Comparison of ENCODE assay signal across 8 cellular contexts in the genomic region with DNA sequence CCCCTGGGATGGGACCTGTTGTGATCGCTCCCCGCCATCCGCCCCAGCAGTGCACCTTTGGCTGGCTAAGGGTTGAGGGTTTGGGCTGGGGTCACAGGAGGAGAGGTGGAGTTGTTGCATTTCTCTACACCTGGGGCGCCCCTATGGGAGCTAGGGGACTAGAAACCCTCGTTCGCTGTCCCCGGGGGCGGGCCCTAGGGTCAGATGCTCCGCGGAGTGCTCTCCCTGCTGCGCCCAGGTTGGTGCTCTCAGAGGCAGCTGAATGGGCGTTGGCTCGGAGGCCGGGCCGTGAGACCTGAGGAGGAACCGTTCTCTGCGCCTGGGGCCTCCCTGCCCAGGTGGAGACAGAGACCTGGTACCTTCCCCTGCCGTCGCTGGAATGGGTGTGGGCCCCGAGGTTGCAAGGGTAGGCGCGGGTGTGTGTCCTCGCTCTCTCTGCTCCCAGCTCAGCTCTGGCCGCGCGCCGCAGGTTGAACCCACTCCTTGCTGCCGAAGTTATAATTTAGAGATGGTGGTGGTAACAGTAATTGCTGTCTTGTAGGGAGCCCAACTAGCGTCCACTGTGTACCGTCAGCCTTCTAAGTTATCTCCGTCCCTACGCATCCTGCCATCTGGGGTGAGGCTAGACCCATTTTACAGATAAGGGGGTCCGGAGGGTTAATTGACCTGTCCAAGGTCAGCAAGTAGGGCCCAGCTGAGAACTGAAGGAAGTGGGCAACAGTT. TPM values are rescaled to one million over a fixed set of nuclear protein-coding genes. Genes with fewer than 3 reads are reported as not detected.
DNase-seq lines count a peak whose midpoint lies in the region; ATAC-seq, FAIRE-seq and TF ChIP-seq lines count a peak whose summit lies in the region.

No MANE protein-coding gene starts in this region.

- H3K27me3 ChIP-seq in keratinocyte (ENCODE audit: control insufficient read depth, extremely low read depth, insufficient read depth, low read length): no peaks in the 10 kb centered on the region

- ATAC-seq in GM18519 (IDR thresholded peaks at IDR 0.05; ENCODE audit: low FRiP score, unreplicated experiment) (no peak), HG03139 (IDR thresholded peaks at IDR 0.05; ENCODE audit: unreplicated experiment) (no peak)

- no peaks in the 10 kb centered on the region for H3K9me3 ChIP-seq in keratinocyte (ENCODE audit: control insufficient read depth, low read depth, low read length)

- dilution Hi-C loops in keratinocyte (cut with MboI; ENCODE audit: extremely low pct_ligation_motif_present, low sequenced_read_pairs): no loop called here

- CTCF ChIA-PET in AG04449 (lab: Yijun Ruan, JAX): interaction anchor here (0.7 to 3.1 kb wide), 23 partner anchors 11 to 291 kb away, joined by 3 to 30 read pairs (median 4); no protein-coding TSS in a partner anchor

- peaks cover 57% of the 10 kb centered on the region for H3K4me1 ChIP-seq in keratinocyte (ENCODE audit: control insufficient read depth, extremely low read depth, insufficient read depth, low read length)

- peaks cover 12 to 45% of the 10 kb centered on the region in 2 experiments for H3K36me3 ChIP-seq in keratinocyte (ENCODE audit: control insufficient read depth in 2 of 2, extremely low read depth in 1 of 2, insufficient read depth in 2 of 2, low read length in 2 of 2)

- H3K4me3 ChIP-seq in AG04449 (ENCODE audit: low read depth, low read length): peak overlapping the region; percentile 100
- H3K4me3 ChIP-seq in astrocyte of the cerebellum (ENCODE audit: low read depth, low read length): peak overlapping the region; percentile 78
- H3K4me3 ChIP-seq in keratinocyte (ENCODE audit: control insufficient read depth in 2 of 3, extremely low read depth in 1 of 3, insufficient read depth in 2 of 3, low read depth in 1 of 3, low read length in 3 of 3): peak overlapping the region; percentile 81 to 94 (median 93)

- peak overlapping the region; percentile 80 for H3K27ac ChIP-seq in keratinocyte (ENCODE audit: control insufficient read depth, insufficient read depth, low read length)

- peaks cover 48% of the 10 kb centered on the region for H4K20me1 ChIP-seq in keratinocyte (ENCODE audit: control insufficient read depth, extremely low read depth, insufficient read depth, low read length)

- DNase-seq in AG04449 (ENCODE audit: low read depth, low spot score) (no peak), GM20000 (ENCODE audit: low spot score) (peak; percentile 55), RKO (ENCODE audit: low spot score) (peak; percentile 26), astrocyte of the cerebellum (ENCODE audit: low read depth) (no peak), keratinocyte (ENCODE audit: low read depth, low spot score) (no peak)
- DNase-seq in stimulated activated CD4-positive, alpha-beta T cell treated with anti-CD3 and anti-CD28 coated beads, Interleukin-4, amount 100 ng/mL, for 48 hours (ENCODE audit: low read depth in 2 of 2): peak; percentile 28 to 34

- POLR2A ChIA-PET in AG04449 (lab: Yijun Ruan, JAX): interaction anchor here (0.7 to 1.3 kb wide), 4 partner anchors 10 to 158 kb away, joined by 3 to 4 read pairs (median 4); no protein-coding TSS in a partner anchor

- no peak overlapping the region for H2AFZ ChIP-seq in keratinocyte (ENCODE audit: control insufficient read depth, low read length)

- no peak for FAIRE-seq in keratinocyte (lab: Jason Lieb, UNC)

- no peak for TF ChIP-seq CTCF in AG04449 (IDR thresholded peaks at IDR 0.05; ENCODE audit: insufficient read depth, low read length, missing control alignments)
- TF ChIP-seq CTCF in GM20000 (IDR thresholded peaks at IDR 0.05; ENCODE audit: extremely low read depth, missing control alignments): no peak
- TF ChIP-seq CTCF in astrocyte of the cerebellum (IDR thresholded peaks at IDR 0.05; ENCODE audit: low read depth, low read length, missing control alignments): no peak
- TF ChIP-seq CTCF in keratinocyte (optimal IDR thresholded peaks at IDR 0.05 in 1 of 3, IDR thresholded peaks at IDR 0.05 in 1 of 3, conservative IDR thresholded peaks at IDR 0.05 in 1 of 3; ENCODE audit: extremely low read depth in 1 of 3, insufficient read depth in 2 of 3, low read length in 3 of 3): no peak

- peak overlapping the region; percentile 100 for H3K4me2 ChIP-seq in keratinocyte (ENCODE audit: control insufficient read depth, extremely low read depth, insufficient read depth, low read depth, low read length)

- peak overlapping the region; percentile 85 for H3K9ac ChIP-seq in keratinocyte (ENCODE audit: control insufficient read depth, extremely low read depth, insufficient read depth, low read length)

- H3K79me2 ChIP-seq in keratinocyte (ENCODE audit: control insufficient read depth, insufficient read depth, low read length): peaks cover 63% of the 10 kb centered on the region

- in situ Hi-C loops in astrocyte of the cerebellum (cut with HindIII; ENCODE audit: low sequenced_read_pairs): loop anchor here (25.0 kb wide), 1 partner anchor 153 kb away; no protein-coding TSS in a partner anchor

- peaks cover 12% of the 10 kb centered on the region for H3K9me1 ChIP-seq in keratinocyte (ENCODE audit: control insufficient read depth, extremely low read depth, insufficient read depth, low read length)

RNA-seq across cellular contexts. Expression of gene FLNB, which starts 1.0 kb away (rescaled TPM):
- 271 to 566 TPM (median 289 TPM) in 3 replicates for polyA plus RNA-seq in keratinocyte
- 139 TPM for polyA plus RNA-seq in keratinocyte (2011; ENCODE audit: low read depth)
- 224 and 242 TPM in 2 replicates for polyA plus RNA-seq in keratinocyte (2011; cell fraction: cytosol; rRNA removed)
- 1,762 and 1,792 TPM in 2 replicates for polyA plus RNA-seq in keratinocyte (2011; cell fraction: nucleus; rRNA removed)
- 243 and 645 TPM in 2 replicates for polyA plus RNA-seq in keratinocyte (2012; ENCODE audit: low replicate concordance)
- 1,184 to 1,540 TPM (median 1,356 TPM) in 3 replicates for polyA minus RNA-seq in keratinocyte
- polyA minus RNA-seq in keratinocyte (2011; cell fraction: cytosol; rRNA and poly(A)+ RNA removed): 873 TPM
- 2,395 and 3,178 TPM in 2 replicates for polyA minus RNA-seq in keratinocyte (2011; cell fraction: nucleus; rRNA and poly(A)+ RNA removed)

Comparison
In these comparisons a context has a peak if more than half of its experiments do, and no peak if none do; other contexts are left out.
1. DNase-seq: peak in GM20000 (single experiment), RKO (single experiment) and stimulated activated CD4-positive, alpha-beta T cell treated with anti-CD3 and anti-CD28 coated beads, Interleukin-4, amount 100 ng/mL, for 48 hours (2 of 2); none in AG04449 (single experiment), astrocyte of the cerebellum (single experiment) and keratinocyte (single experiment).
2. Peak in every context shown above with its lines, with median percentiles within 50 percentile points of each other: H3K4me3 ChIP-seq.